ENCODE assay signal across 15 cellular contexts in the genomic region with DNA sequence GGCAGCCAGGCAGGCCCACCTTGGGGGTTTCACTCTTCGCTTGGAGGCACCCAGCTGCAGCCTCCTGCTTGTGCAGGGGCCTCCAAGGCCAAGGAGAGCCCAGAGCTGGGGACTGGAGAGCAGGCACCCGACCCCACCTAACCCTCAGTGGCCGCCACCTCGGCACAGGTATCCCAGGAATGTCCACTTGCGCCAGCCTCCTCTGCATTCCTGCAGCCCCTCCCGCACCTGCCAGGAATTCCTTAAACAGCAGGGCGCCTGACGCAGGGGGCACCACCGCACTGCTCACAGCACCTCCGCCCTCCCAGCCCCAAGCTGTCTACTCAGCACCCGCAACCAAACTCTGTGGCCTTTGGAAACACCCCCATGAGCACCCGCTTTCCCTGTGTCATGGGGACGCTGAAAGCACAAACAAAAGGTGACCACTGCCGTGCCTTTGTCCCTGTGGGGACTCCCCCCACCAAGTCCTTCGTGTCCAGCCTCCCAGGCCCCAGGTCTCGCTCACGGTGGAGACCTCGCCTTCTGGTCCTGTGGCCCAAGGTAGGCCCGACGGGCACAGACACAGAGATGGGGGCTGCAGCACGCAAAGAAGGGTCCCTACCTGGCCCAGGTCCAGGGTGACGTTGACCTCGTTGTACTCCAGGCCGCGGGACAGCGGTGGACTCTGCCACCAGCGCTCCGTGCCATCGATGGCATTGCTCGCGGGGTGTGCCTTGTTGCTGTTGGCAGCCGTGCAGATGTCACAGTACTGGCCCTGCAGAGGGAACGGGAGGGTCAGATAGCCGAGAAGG. TPM values are rescaled to one million over a fixed set of nuclear protein-coding genes. Genes with fewer than 3 reads are reported as not detected.
DNase-seq lines count a peak whose midpoint lies in the region; ATAC-seq and TF ChIP-seq lines count a peak whose summit lies in the region.
"Had no signal": no experiment of that assay in that cellular context is flagged by ENCODE, and none has a peak within 500 bp of the region (broad histone marks: within the 10 kb centered on the region; RNA-seq: fewer than 3 reads in every experiment).

No MANE protein-coding gene starts in this region.

- no peak for ATAC-seq in natural killer cell treated with Interleukin-12 subunit alpha and Interleukin-12 subunit beta and Interleukin-15 and Interleukin-18, amount 100 ng/mL, for 72 hours
- ATAC-seq in natural killer cell (no peak), left cardiac atrium (no peak), GM18870 (IDR thresholded peaks at IDR 0.05; ENCODE audit: unreplicated experiment) (no peak), HG03095 (IDR thresholded peaks at IDR 0.05; ENCODE audit: unreplicated experiment) (no peak)
- ATAC-seq: activated naive CD8-positive, alpha-beta T cell treated with anti-CD3 and anti-CD28 coated beads, Interleukin-2, amount 50 U/mL, for 24 hours had no signal

- intact Hi-C loops in natural killer cell (cut with micrococcal nuclease), result no loop called here
- intact Hi-C loops in left cardiac atrium (cut with DNase I), result loop anchor here in 1 of 2 donors (10.0 kb wide), 1 partner anchor 177 kb away; a partner anchor contains a TSS

- no peaks in the 10 kb centered on the region for H3K27me3 ChIP-seq in neural progenitor cell

- H3K4me3 ChIP-seq in neural progenitor cell, result no peak overlapping the region
- H3K4me3 ChIP-seq: GM23248 had no signal

- peaks cover 87% of the 10 kb centered on the region for H4K20me1 ChIP-seq in neural progenitor cell (ENCODE audit: low read depth)

- peak overlapping the region; percentile 77 for H3K4me2 ChIP-seq in neural progenitor cell

- peak overlapping the region; percentile 76 for H3K27ac ChIP-seq in neural progenitor cell
- H3K27ac ChIP-seq: GM23248 had no signal

- peaks cover 66% of the 10 kb centered on the region for H3K4me1 ChIP-seq in neural progenitor cell

- H3K4me1 Mint-ChIP-seq in natural killer cell treated with Interleukin-12 subunit alpha and Interleukin-12 subunit beta and Interleukin-15 and Interleukin-18, amount 100 ng/mL, for 72 hours (ENCODE audit: low read depth in 2 of 2), result no peaks in the 10 kb centered on the region
- no peaks in the 10 kb centered on the region for H3K4me1 Mint-ChIP-seq in natural killer cell
- H3K4me1 Mint-ChIP-seq in neural progenitor cell, result peaks cover 26% of the 10 kb centered on the region
- H3K4me1 Mint-ChIP-seq: activated naive CD8-positive, alpha-beta T cell treated with anti-CD3 and anti-CD28 coated beads, Interleukin-2, amount 50 U/mL, for 24 hours had no signal

- peaks cover 90% of the 10 kb centered on the region for H3K79me2 ChIP-seq in neural progenitor cell (ENCODE audit: low read depth)

- H3K9me3 Mint-ChIP-seq in natural killer cell treated with Interleukin-12 subunit alpha and Interleukin-12 subunit beta and Interleukin-15 and Interleukin-18, amount 100 ng/mL, for 72 hours, result no peaks in the 10 kb centered on the region
- H3K9me3 Mint-ChIP-seq in natural killer cell (no peaks in the 10 kb centered on the region), neural progenitor cell (no peaks in the 10 kb centered on the region)
- H3K9me3 Mint-ChIP-seq: activated naive CD8-positive, alpha-beta T cell treated with anti-CD3 and anti-CD28 coated beads, Interleukin-2, amount 50 U/mL, for 24 hours; stimulated activated naive CD8-positive, alpha-beta T cell treated with anti-CD3 and anti-CD28 coated beads, Interleukin-15, Interleukin-2, amounts not matched to agents 100 ng/mL and 50 ng/mL, for 24 hours had no signal

- peaks cover 0 to 5% of the 10 kb centered on the region in 2 donors for H3K27me3 Mint-ChIP-seq in natural killer cell treated with Interleukin-12 subunit alpha and Interleukin-12 subunit beta and Interleukin-15 and Interleukin-18, amount 100 ng/mL, for 72 hours
- H3K27me3 Mint-ChIP-seq in natural killer cell (ENCODE audit: low read depth in 2 of 2) (peaks cover 0 to 11% of the 10 kb centered on the region in 2 donors), neural progenitor cell (ENCODE audit: insufficient read depth, low read depth) (no peaks in the 10 kb centered on the region)

- H3K36me3 Mint-ChIP-seq in natural killer cell treated with Interleukin-12 subunit alpha and Interleukin-12 subunit beta and Interleukin-15 and Interleukin-18, amount 100 ng/mL, for 72 hours, result no peaks in the 10 kb centered on the region
- H3K36me3 Mint-ChIP-seq in natural killer cell (no peaks in the 10 kb centered on the region), neural progenitor cell (no peaks in the 10 kb centered on the region)

- H3F3A ChIP-seq in neural progenitor cell (ENCODE audit: low read depth), result peaks cover 47% of the 10 kb centered on the region

- no peak overlapping the region for H3K4me3 Mint-ChIP-seq in natural killer cell treated with Interleukin-12 subunit alpha and Interleukin-12 subunit beta and Interleukin-15 and Interleukin-18, amount 100 ng/mL, for 72 hours
- H3K4me3 Mint-ChIP-seq in natural killer cell (no peak overlapping the region), neural progenitor cell (no peak overlapping the region)
- H3K4me3 Mint-ChIP-seq: activated naive CD8-positive, alpha-beta T cell treated with anti-CD3 and anti-CD28 coated beads, Interleukin-2, amount 50 U/mL, for 24 hours; stimulated activated naive CD8-positive, alpha-beta T cell treated with anti-CD3 and anti-CD28 coated beads, Interleukin-15, Interleukin-2, amounts not matched to agents 100 ng/mL and 50 ng/mL, for 24 hours had no signal

- no peak for TF ChIP-seq CTCF in natural killer cell (IDR thresholded peaks at IDR 0.05)
- no peak for TF ChIP-seq CTCF in neural progenitor cell (IDR thresholded peaks at IDR 0.05)

- H3K27ac Mint-ChIP-seq in natural killer cell treated with Interleukin-12 subunit alpha and Interleukin-12 subunit beta and Interleukin-15 and Interleukin-18, amount 100 ng/mL, for 72 hours, result no peak overlapping the region
- no peak overlapping the region for H3K27ac Mint-ChIP-seq in natural killer cell
- H3K27ac Mint-ChIP-seq in neural progenitor cell, result no peak overlapping the region
- H3K27ac Mint-ChIP-seq: activated naive CD8-positive, alpha-beta T cell treated with anti-CD3 and anti-CD28 coated beads, Interleukin-2, amount 50 U/mL, for 24 hours; stimulated activated naive CD8-positive, alpha-beta T cell treated with anti-CD3 and anti-CD28 coated beads, Interleukin-15, Interleukin-2, amounts not matched to agents 100 ng/mL and 50 ng/mL, for 24 hours had no signal

- DNase-seq in natural killer cell treated with Interleukin-12 subunit alpha and Interleukin-12 subunit beta and Interleukin-15 and Interleukin-18, amount 100 ng/mL, for 72 hours (ENCODE audit: low spot score), result peak; percentile 60
- DNase-seq in natural killer cell (no peak), left cardiac atrium (peak; percentile 45), neural progenitor cell (ENCODE audit: low spot score) (peak; percentile 75), NCI-H1417 treated with DMSO at 0.1 percent for 48 hours (lab: John Stamatoyannopoulos, UW) (no peak), NCI-H2171 treated with DMSO at 0.1 percent for 48 hours (lab: John Stamatoyannopoulos, UW) (no peak)
- DNase-seq: activated CD4-positive, alpha-beta T cell treated with anti-CD3 and anti-CD28 coated beads, Interleukin-2, amount 50 U/mL, for 4 hours; activated naive CD8-positive, alpha-beta T cell treated with anti-CD3 and anti-CD28 coated beads, Interleukin-2, amount 50 U/mL, for 24 hours; EL; GM23248; NCI-H187 treated with DMSO at 0.1 percent for 48 hours; SIG-M5 had no signal

- H3K9ac ChIP-seq in neural progenitor cell, result no peak overlapping the region
- H3K9ac ChIP-seq: GM23248 had no signal

- H3K36me3 ChIP-seq in neural progenitor cell, result no peaks in the 10 kb centered on the region

- no peak overlapping the region for H2AFZ ChIP-seq in neural progenitor cell (replicated peaks)
- H2AFZ ChIP-seq: GM23248 had no signal

- H3K9me3 ChIP-seq in neural progenitor cell (ENCODE audit: low read depth), result no peaks in the 10 kb centered on the region

RNA-seq across cellular contexts. Expression of a gene that starts 5.1 kb away (rescaled TPM):
- 1 to 10 TPM; 1.5 to 1.9 TPM for total RNA-seq in natural killer cell treated with Interleukin-12 subunit alpha and Interleukin-12 subunit beta and Interleukin-15 and Interleukin-18, amount 100 ng/mL, for 72 hours
- total RNA-seq in natural killer cell (1 to 10 TPM; 1.0 to 4.3 (median 1.4) TPM), left cardiac atrium (100 to 1,000 TPM in 1 of 2 donors, 10 to 100 TPM in 1; 70.4 to 113 TPM), neural progenitor cell (ENCODE audit: low replicate concordance) (12.1 and 63.9 TPM in 2 replicates)

RNA-seq across cellular contexts. Expression of a gene that starts 24.9 kb away (rescaled TPM):
- 1,000 to 10,000 TPM; 1,109 to 1,318 TPM for total RNA-seq in natural killer cell treated with Interleukin-12 subunit alpha and Interleukin-12 subunit beta and Interleukin-15 and Interleukin-18, amount 100 ng/mL, for 72 hours
- total RNA-seq in natural killer cell (1,000 to 10,000 TPM in 2 of 3 donors, 100 to 1,000 TPM in 1; 887 to 1,244 (median 1,112) TPM), left cardiac atrium (100 to 1,000 TPM; 733 to 750 TPM), neural progenitor cell (ENCODE audit: low replicate concordance) (1,629 and 1,765 TPM in 2 replicates)

RNA-seq across cellular contexts. Expression of a gene that starts 45.1 kb away (rescaled TPM):
- 1 to 10 TPM; 9.4 to 9.5 TPM for total RNA-seq in natural killer cell treated with Interleukin-12 subunit alpha and Interleukin-12 subunit beta and Interleukin-15 and Interleukin-18, amount 100 ng/mL, for 72 hours
- total RNA-seq in natural killer cell, result 1 to 10 TPM; 8.0 to 9.3 (median 8.4) TPM
- 10 to 100 TPM; 20.6 to 25.3 TPM for total RNA-seq in left cardiac atrium
- 8.1 and 13.8 TPM in 2 replicates for total RNA-seq in neural progenitor cell (ENCODE audit: low replicate concordance)

RNA-seq across cellular contexts. Expression of a gene that starts 59.2 kb away (rescaled TPM):
- total RNA-seq in natural killer cell treated with Interleukin-12 subunit alpha and Interleukin-12 subunit beta and Interleukin-15 and Interleukin-18, amount 100 ng/mL, for 72 hours, result 100 to 1,000 TPM; 171 to 178 TPM
- total RNA-seq in natural killer cell, result 10 to 100 TPM; 81.4 to 88.4 (median 84.6) TPM
- 10 to 100 TPM; 57.9 to 76.9 TPM for total RNA-seq in left cardiac atrium
- 52.3 and 96.3 TPM in 2 replicates for total RNA-seq in neural progenitor cell (ENCODE audit: low replicate concordance)

Comparison
In these comparisons a context has a peak if more than half of its experiments do, and no peak if none do; other contexts are left out.
1. DNase-seq: peak in natural killer cell treated with Interleukin-12 subunit alpha and Interleukin-12 subunit beta and Interleukin-15 and Interleukin-18, amount 100 ng/mL, for 72 hours (single experiment), left cardiac atrium (single experiment) and neural progenitor cell (single experiment); none in natural killer cell (single experiment), NCI-H1417 treated with DMSO at 0.1 percent for 48 hours (single experiment) and NCI-H2171 treated with DMSO at 0.1 percent for 48 hours (single experiment).